ENCODE assay signal across 1 cellular context in the genomic region with DNA sequence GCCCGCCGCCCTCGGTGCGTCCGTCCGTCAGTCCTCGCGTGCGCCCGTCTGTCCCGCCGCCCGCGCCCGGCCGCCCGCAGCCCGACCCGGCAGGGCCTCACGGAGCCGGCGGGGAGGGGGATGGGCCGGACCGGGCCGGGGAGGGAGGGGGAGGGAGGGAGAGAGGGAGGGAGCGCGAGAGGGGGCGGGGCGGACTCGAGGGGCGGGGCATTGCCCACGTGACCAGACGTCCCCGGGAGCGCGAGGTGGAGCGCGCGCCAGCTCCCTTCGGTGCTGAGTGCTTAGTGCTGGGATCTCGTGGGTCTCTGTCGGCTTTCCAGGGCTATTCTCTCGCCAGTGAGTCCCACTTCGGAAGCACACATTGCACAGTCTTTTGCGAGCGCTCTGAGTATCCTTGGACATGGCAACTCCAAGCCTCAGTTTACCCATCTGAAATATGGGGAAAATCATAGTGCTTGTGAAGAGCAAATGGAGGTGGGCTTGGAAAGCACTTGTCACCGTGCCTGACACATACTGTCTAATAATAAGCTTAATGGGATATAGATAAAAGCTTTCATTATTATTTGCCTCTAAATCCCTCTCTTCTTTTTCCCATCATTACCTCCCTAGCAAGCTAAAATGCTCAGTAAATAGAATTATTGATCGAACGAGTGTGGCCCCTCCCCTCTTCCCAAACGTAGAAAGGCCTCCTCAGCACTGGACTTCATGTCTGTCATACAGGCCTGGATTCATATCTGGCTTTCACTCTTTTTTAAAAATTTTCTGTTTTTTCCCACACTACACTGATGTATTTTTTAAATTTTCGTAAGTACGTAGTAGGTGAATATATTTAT.
A peak's percentile ranks its signal among the peaks of the same experiment; 100 is the strongest.
TF ChIP-seq lines count a peak whose summit lies in the region.

A gene (minus strand): TSS at position 122 of the 833 bp plus-strand sequence. CDS start 43,296 bp downstream, outside the sequence.

TF ChIP-seq in K562, 482 proteins besides CTCF, POLR2A, EP300 and RAD21 (continued from another document and continues in another):
- TF ChIP-seq, protein P1, sequence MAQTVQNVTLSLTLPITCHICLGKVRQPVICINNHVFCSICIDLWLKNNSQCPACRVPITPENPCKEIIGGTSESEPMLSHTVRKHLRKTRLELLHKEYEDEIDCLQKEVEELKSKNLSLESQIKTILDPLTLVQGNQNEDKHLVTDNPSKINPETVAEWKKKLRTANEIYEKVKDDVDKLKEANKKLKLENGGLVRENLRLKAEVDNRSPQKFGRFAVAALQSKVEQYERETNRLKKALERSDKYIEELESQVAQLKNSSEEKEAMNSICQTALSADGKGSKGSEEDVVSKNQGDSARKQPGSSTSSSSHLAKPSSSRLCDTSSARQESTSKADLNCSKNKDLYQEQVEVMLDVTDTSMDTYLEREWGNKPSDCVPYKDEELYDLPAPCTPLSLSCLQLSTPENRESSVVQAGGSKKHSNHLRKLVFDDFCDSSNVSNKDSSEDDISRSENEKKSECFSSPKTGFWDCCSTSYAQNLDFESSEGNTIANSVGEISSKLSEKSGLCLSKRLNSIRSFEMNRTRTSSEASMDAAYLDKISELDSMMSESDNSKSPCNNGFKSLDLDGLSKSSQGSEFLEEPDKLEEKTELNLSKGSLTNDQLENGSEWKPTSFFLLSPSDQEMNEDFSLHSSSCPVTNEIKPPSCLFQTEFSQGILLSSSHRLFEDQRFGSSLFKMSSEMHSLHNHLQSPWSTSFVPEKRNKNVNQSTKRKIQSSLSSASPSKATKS (CRISPR knock-in tag; IDR thresholded peaks at IDR 0.05) = no peak
- TF ChIP-seq PTRF (tag; IDR thresholded peaks at IDR 0.05) (0 out of 2 replicates have a peak, but pooled peaks have one; percentile 18), COPS2 (conservative IDR thresholded peaks at IDR 0.05) (no peak), CBFB (CRISPR knock-in tag; IDR thresholded peaks at IDR 0.05) (no peak), EP400 (IDR thresholded peaks at IDR 0.05) (peak; percentile 71), MIER1 (IDR thresholded peaks at IDR 0.05; ENCODE audit: low read depth) (no peak), TFAM (CRISPR knock-in tag; conservative IDR thresholded peaks at IDR 0.05) (no peak), ZNF41 (CRISPR knock-in tag; conservative IDR thresholded peaks at IDR 0.05) (no peak), TSC22D4 (tag; IDR thresholded peaks at IDR 0.05) (no peak), DNMT1 (IDR thresholded peaks at IDR 0.05) (no peak), SLC30A9 (CRISPR knock-in tag; IDR thresholded peaks at IDR 0.05) (no peak), CAMTA2 (CRISPR knock-in tag; conservative IDR thresholded peaks at IDR 0.05) (no peak), TBP (optimal IDR thresholded peaks at IDR 0.05; ENCODE audit: low read depth, low read length) (peak; percentile 68), ZNF239 (CRISPR knock-in tag; IDR thresholded peaks at IDR 0.05) (no peak), STAT5A (IDR thresholded peaks at IDR 0.05; ENCODE audit: borderline replicate concordance, low read length) (no peak), KDM5B (IDR thresholded peaks at IDR 0.05; ENCODE audit: insufficient replicate concordance, low read depth, low read length) (peak; percentile 77), CTBP1 (IDR thresholded peaks at IDR 0.05; ENCODE audit: borderline replicate concordance) (no peak), ZNF23 (CRISPR knock-in tag; IDR thresholded peaks at IDR 0.05) (no peak), TAF9B (IDR thresholded peaks at IDR 0.05; ENCODE audit: partially characterized antibody) (peak; percentile 35), POLR2AphosphoS5 (IDR thresholded peaks at IDR 0.05; ENCODE audit: control insufficient read depth, insufficient read depth, low read depth, low read length) (peak; percentile 75), PHF8 (IDR thresholded peaks at IDR 0.05; ENCODE audit: borderline replicate concordance, low read length) (peak; percentile 62; the same call in 1 of the 2 replicates), HLTF (IDR thresholded peaks at IDR 0.05) (peak; percentile 30; the same call in 1 of the 2 replicates), MBD2 (IDR thresholded peaks at IDR 0.05; ENCODE audit: borderline replicate concordance, low read depth) (0 out of 2 replicates have a peak, but pooled peaks have one; percentile 34), FOXM1 (IDR thresholded peaks at IDR 0.05; ENCODE audit: low read depth) (no peak), FOXM1 (CRISPR knock-in tag; IDR thresholded peaks at IDR 0.05; ENCODE audit: low read depth) (no peak), HCFC1 (IDR thresholded peaks at IDR 0.05; ENCODE audit: low read depth, low read length) (no peak), CEBPG (CRISPR knock-in tag; IDR thresholded peaks at IDR 0.05) (no peak), CEBPG (tag; conservative IDR thresholded peaks at IDR 0.05 in 1 of 2, IDR thresholded peaks at IDR 0.05 in 1 of 2) (no peak)
- TF ChIP-seq, protein P2, sequence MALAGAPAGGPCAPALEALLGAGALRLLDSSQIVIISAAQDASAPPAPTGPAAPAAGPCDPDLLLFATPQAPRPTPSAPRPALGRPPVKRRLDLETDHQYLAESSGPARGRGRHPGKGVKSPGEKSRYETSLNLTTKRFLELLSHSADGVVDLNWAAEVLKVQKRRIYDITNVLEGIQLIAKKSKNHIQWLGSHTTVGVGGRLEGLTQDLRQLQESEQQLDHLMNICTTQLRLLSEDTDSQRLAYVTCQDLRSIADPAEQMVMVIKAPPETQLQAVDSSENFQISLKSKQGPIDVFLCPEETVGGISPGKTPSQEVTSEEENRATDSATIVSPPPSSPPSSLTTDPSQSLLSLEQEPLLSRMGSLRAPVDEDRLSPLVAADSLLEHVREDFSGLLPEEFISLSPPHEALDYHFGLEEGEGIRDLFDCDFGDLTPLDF (CRISPR knock-in tag; IDR thresholded peaks at IDR 0.05) = no peak
- TF ChIP-seq, protein P3, sequence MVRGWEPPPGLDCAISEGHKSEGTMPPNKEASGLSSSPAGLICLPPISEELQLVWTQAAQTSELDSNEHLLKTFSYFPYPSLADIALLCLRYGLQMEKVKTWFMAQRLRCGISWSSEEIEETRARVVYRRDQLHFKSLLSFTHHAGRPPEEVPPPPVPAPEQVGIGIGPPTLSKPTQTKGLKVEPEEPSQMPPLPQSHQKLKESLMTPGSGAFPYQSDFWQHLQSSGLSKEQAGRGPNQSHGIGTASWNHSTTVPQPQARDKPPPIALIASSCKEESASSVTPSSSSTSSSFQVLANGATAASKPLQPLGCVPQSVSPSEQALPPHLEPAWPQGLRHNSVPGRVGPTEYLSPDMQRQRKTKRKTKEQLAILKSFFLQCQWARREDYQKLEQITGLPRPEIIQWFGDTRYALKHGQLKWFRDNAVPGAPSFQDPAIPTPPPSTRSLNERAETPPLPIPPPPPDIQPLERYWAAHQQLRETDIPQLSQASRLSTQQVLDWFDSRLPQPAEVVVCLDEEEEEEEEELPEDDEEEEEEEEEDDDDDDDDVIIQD (CRISPR knock-in tag; IDR thresholded peaks at IDR 0.05) = no peak
- TF ChIP-seq, protein P4, sequence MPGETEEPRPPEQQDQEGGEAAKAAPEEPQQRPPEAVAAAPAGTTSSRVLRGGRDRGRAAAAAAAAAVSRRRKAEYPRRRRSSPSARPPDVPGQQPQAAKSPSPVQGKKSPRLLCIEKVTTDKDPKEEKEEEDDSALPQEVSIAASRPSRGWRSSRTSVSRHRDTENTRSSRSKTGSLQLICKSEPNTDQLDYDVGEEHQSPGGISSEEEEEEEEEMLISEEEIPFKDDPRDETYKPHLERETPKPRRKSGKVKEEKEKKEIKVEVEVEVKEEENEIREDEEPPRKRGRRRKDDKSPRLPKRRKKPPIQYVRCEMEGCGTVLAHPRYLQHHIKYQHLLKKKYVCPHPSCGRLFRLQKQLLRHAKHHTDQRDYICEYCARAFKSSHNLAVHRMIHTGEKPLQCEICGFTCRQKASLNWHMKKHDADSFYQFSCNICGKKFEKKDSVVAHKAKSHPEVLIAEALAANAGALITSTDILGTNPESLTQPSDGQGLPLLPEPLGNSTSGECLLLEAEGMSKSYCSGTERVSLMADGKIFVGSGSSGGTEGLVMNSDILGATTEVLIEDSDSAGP (CRISPR knock-in tag; IDR thresholded peaks at IDR 0.05) = no peak
- TF ChIP-seq, protein P5, sequence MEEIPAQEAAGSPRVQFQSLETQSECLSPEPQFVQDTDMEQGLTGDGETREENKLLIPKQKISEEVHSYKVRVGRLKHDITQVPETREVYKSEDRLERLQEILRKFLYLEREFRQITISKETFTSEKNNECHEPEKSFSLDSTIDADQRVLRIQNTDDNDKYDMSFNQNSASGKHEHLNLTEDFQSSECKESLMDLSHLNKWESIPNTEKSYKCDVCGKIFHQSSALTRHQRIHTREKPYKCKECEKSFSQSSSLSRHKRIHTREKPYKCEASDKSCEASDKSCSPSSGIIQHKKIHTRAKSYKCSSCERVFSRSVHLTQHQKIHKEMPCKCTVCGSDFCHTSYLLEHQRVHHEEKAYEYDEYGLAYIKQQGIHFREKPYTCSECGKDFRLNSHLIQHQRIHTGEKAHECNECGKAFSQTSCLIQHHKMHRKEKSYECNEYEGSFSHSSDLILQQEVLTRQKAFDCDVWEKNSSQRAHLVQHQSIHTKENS (CRISPR knock-in tag; IDR thresholded peaks at IDR 0.05) = no peak
- TF ChIP-seq, protein P6, sequence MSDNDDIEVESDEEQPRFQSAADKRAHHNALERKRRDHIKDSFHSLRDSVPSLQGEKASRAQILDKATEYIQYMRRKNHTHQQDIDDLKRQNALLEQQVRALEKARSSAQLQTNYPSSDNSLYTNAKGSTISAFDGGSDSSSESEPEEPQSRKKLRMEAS (CRISPR knock-in tag; IDR thresholded peaks at IDR 0.05) = peak; percentile 64
- TF ChIP-seq, protein P7, sequence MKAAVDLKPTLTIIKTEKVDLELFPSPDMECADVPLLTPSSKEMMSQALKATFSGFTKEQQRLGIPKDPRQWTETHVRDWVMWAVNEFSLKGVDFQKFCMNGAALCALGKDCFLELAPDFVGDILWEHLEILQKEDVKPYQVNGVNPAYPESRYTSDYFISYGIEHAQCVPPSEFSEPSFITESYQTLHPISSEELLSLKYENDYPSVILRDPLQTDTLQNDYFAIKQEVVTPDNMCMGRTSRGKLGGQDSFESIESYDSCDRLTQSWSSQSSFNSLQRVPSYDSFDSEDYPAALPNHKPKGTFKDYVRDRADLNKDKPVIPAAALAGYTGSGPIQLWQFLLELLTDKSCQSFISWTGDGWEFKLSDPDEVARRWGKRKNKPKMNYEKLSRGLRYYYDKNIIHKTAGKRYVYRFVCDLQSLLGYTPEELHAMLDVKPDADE (conservative IDR thresholded peaks at IDR 0.05; ENCODE audit: control insufficient read depth, low read depth, low read length) = 0 out of 2 replicates have a peak, but pooled peaks have one; percentile 57
- TF ChIP-seq, protein P8, sequence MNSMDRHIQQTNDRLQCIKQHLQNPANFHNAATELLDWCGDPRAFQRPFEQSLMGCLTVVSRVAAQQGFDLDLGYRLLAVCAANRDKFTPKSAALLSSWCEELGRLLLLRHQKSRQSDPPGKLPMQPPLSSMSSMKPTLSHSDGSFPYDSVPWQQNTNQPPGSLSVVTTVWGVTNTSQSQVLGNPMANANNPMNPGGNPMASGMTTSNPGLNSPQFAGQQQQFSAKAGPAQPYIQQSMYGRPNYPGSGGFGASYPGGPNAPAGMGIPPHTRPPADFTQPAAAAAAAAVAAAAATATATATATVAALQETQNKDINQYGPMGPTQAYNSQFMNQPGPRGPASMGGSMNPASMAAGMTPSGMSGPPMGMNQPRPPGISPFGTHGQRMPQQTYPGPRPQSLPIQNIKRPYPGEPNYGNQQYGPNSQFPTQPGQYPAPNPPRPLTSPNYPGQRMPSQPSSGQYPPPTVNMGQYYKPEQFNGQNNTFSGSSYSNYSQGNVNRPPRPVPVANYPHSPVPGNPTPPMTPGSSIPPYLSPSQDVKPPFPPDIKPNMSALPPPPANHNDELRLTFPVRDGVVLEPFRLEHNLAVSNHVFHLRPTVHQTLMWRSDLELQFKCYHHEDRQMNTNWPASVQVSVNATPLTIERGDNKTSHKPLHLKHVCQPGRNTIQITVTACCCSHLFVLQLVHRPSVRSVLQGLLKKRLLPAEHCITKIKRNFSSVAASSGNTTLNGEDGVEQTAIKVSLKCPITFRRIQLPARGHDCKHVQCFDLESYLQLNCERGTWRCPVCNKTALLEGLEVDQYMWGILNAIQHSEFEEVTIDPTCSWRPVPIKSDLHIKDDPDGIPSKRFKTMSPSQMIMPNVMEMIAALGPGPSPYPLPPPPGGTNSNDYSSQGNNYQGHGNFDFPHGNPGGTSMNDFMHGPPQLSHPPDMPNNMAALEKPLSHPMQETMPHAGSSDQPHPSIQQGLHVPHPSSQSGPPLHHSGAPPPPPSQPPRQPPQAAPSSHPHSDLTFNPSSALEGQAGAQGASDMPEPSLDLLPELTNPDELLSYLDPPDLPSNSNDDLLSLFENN (IDR thresholded peaks at IDR 0.05; ENCODE audit: low read depth in 2 of 2, low read length in 2 of 2) = 0 out of 4 replicates have a peak, but pooled peaks of 1 of the 2 experiments have one; percentile 29
- TF ChIP-seq, protein P9, sequence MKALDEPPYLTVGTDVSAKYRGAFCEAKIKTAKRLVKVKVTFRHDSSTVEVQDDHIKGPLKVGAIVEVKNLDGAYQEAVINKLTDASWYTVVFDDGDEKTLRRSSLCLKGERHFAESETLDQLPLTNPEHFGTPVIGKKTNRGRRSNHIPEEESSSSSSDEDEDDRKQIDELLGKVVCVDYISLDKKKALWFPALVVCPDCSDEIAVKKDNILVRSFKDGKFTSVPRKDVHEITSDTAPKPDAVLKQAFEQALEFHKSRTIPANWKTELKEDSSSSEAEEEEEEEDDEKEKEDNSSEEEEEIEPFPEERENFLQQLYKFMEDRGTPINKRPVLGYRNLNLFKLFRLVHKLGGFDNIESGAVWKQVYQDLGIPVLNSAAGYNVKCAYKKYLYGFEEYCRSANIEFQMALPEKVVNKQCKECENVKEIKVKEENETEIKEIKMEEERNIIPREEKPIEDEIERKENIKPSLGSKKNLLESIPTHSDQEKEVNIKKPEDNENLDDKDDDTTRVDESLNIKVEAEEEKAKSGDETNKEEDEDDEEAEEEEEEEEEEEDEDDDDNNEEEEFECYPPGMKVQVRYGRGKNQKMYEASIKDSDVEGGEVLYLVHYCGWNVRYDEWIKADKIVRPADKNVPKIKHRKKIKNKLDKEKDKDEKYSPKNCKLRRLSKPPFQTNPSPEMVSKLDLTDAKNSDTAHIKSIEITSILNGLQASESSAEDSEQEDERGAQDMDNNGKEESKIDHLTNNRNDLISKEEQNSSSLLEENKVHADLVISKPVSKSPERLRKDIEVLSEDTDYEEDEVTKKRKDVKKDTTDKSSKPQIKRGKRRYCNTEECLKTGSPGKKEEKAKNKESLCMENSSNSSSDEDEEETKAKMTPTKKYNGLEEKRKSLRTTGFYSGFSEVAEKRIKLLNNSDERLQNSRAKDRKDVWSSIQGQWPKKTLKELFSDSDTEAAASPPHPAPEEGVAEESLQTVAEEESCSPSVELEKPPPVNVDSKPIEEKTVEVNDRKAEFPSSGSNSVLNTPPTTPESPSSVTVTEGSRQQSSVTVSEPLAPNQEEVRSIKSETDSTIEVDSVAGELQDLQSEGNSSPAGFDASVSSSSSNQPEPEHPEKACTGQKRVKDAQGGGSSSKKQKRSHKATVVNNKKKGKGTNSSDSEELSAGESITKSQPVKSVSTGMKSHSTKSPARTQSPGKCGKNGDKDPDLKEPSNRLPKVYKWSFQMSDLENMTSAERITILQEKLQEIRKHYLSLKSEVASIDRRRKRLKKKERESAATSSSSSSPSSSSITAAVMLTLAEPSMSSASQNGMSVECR (CRISPR knock-in tag; IDR thresholded peaks at IDR 0.05) = no peak
- TF ChIP-seq, protein P10, sequence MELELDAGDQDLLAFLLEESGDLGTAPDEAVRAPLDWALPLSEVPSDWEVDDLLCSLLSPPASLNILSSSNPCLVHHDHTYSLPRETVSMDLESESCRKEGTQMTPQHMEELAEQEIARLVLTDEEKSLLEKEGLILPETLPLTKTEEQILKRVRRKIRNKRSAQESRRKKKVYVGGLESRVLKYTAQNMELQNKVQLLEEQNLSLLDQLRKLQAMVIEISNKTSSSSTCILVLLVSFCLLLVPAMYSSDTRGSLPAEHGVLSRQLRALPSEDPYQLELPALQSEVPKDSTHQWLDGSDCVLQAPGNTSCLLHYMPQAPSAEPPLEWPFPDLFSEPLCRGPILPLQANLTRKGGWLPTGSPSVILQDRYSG (tag; conservative IDR thresholded peaks at IDR 0.05; ENCODE audit: low read depth) = no peak
